In genomic region chr16:15601212-15601879, GRCh38 we compare ENCODE assay signal across 15 cellular contexts. TPM values are rescaled to one million over a fixed set of nuclear protein-coding genes. Genes with fewer than 3 reads are reported as not detected.
DNase-seq lines count a peak whose midpoint lies in the region; ATAC-seq and TF ChIP-seq lines count a peak whose summit lies in the region.
"Had no signal": no experiment of that assay in that cellular context is flagged by ENCODE, and none has a peak within 500 bp of the region (broad histone marks: within the 10 kb centered on the region; RNA-seq: fewer than 3 reads in every experiment).

No MANE protein-coding gene starts in this region.

- H3K4me3 ChIP-seq in CD8-positive, alpha-beta T cell (ENCODE audit: low read depth, low read length): no peak overlapping the region
- H3K4me3 ChIP-seq: BLaER1 treated with 17β-estradiol and CSF1 and Interleukin-3, amounts not matched to agents 10 nM and 100 nM; breast epithelium; suprapubic skin had no signal

- H3K4me3 Mint-ChIP-seq in CD8-positive, alpha-beta T cell: no peak overlapping the region
- H3K4me3 Mint-ChIP-seq in dendritic cell treated with granulocyte-macrophage colony-stimulating factor and Interleukin-4, amounts not matched to agents 40 ng/mL and 50 ng/mL, for 4 days: no peak overlapping the region
- H3K4me3 Mint-ChIP-seq in naive B cell: peak overlapping the region in 1 of 8 donors; percentile 57

- H3K4me1 ChIP-seq in CD8-positive, alpha-beta T cell (ENCODE audit: insufficient read depth, low read length): no peaks in the 10 kb centered on the region
- H3K4me1 ChIP-seq: breast epithelium had no signal

- H3K4me1 Mint-ChIP-seq in CD8-positive, alpha-beta T cell (ENCODE audit: low read depth): no peaks in the 10 kb centered on the region
- H3K4me1 Mint-ChIP-seq in dendritic cell treated with granulocyte-macrophage colony-stimulating factor and Interleukin-4, amounts not matched to agents 40 ng/mL and 50 ng/mL, for 4 days (ENCODE audit: low read depth): peaks cover 27% of the 10 kb centered on the region
- H3K4me1 Mint-ChIP-seq in naive B cell: peaks cover 0 to 16% (median 15%) of the 10 kb centered on the region in 3 donors

- H3K27me3 ChIP-seq in CD8-positive, alpha-beta T cell (ENCODE audit: insufficient read depth, low read length): no peaks in the 10 kb centered on the region
- H3K27me3 ChIP-seq: BLaER1 treated with 17β-estradiol and CSF1 and Interleukin-3, amounts not matched to agents 10 nM and 100 nM; breast epithelium; suprapubic skin had no signal

- CTCF ChIA-PET in CD8-positive, alpha-beta T cell (lab: Charles Lee): interaction anchor here (1.1 to 1.5 kb wide), 3 partner anchors 9 to 41 kb away, joined by 3 to 4 read pairs (median 3); partner anchors contain the start of gene MARF1

- TF ChIP-seq RAD21 in Ishikawa (IDR thresholded peaks at IDR 0.05; ENCODE audit: low read depth): no peak

- POLR2A ChIA-PET in CD8-positive, alpha-beta T cell (lab: Charles Lee): no interaction called here

- no peak for ATAC-seq in CD8-positive, alpha-beta T cell
- no peak for ATAC-seq in naive B cell (ENCODE audit: low read depth in 2 of 2)
- ATAC-seq in HG03432 (IDR thresholded peaks at IDR 0.05; ENCODE audit: unreplicated experiment): no peak
- ATAC-seq: left lobe of liver had no signal

- H3K9me3 ChIP-seq in CD8-positive, alpha-beta T cell (ENCODE audit: low read length): no peaks in the 10 kb centered on the region
- H3K9me3 ChIP-seq: BLaER1 treated with 17β-estradiol and CSF1 and Interleukin-3, amounts not matched to agents 10 nM and 100 nM; breast epithelium; suprapubic skin had no signal

- TF ChIP-seq EP300 in Ishikawa (IDR thresholded peaks at IDR 0.05; ENCODE audit: borderline replicate concordance): no peak

- intact Hi-C loops in CD8-positive, alpha-beta T cell (cut with DNase I, micrococcal nuclease): no loop called here
- intact Hi-C loops in dendritic cell treated with granulocyte-macrophage colony-stimulating factor and Interleukin-4, amounts not matched to agents 40 ng/mL and 50 ng/mL, for 4 days (cut with micrococcal nuclease): no loop called here

- no peaks in the 10 kb centered on the region for H3K27me3 Mint-ChIP-seq in CD8-positive, alpha-beta T cell (ENCODE audit: low read depth)
- H3K27me3 Mint-ChIP-seq in dendritic cell treated with granulocyte-macrophage colony-stimulating factor and Interleukin-4, amounts not matched to agents 40 ng/mL and 50 ng/mL, for 4 days: no peaks in the 10 kb centered on the region
- no peaks in the 10 kb centered on the region for H3K27me3 Mint-ChIP-seq in naive B cell

- H3K27ac Mint-ChIP-seq in CD8-positive, alpha-beta T cell: peak overlapping the region; percentile 19
- H3K27ac Mint-ChIP-seq in dendritic cell treated with granulocyte-macrophage colony-stimulating factor and Interleukin-4, amounts not matched to agents 40 ng/mL and 50 ng/mL, for 4 days: peak overlapping the region; percentile 13
- H3K27ac Mint-ChIP-seq in naive B cell: peak overlapping the region; percentile 1 to 72 (median 44)

- H3K27ac ChIP-seq in CD8-positive, alpha-beta T cell (ENCODE audit: low read depth, low read length): no peak overlapping the region
- H3K27ac ChIP-seq: breast epithelium, suprapubic skin had no signal

- no peak for TF ChIP-seq CTCF in CD8-positive, alpha-beta T cell (IDR thresholded peaks at IDR 0.05)

- DNase-seq in CD8-positive, alpha-beta T cell: no peak
- DNase-seq in naive B cell: no peak
- DNase-seq in NCI-H2081 treated with DMSO at 0.1 percent for 48 hours (lab: John Stamatoyannopoulos, UW): no peak
- DNase-seq in effector CD8-positive, alpha-beta T cell (lab: John Stamatoyannopoulos, UW): no peak
- DNase-seq: activated naive CD4-positive, alpha-beta T cell treated with Interleukin-2 at 50 U/mL for 16 hours; DMS79 treated with DMSO at 0.1 percent for 48 hours; hippocampal formation; NCI-H446 had no signal

- no peaks in the 10 kb centered on the region for H3K9me3 Mint-ChIP-seq in CD8-positive, alpha-beta T cell
- H3K9me3 Mint-ChIP-seq in dendritic cell treated with granulocyte-macrophage colony-stimulating factor and Interleukin-4, amounts not matched to agents 40 ng/mL and 50 ng/mL, for 4 days: no peaks in the 10 kb centered on the region
- H3K9me3 Mint-ChIP-seq in naive B cell: no peaks in the 10 kb centered on the region

- peaks cover 89% of the 10 kb centered on the region for H3K36me3 ChIP-seq in CD8-positive, alpha-beta T cell (ENCODE audit: insufficient read depth, low read length)

- H3K36me3 Mint-ChIP-seq in CD8-positive, alpha-beta T cell: peaks cover 97% of the 10 kb centered on the region
- peaks cover 97% of the 10 kb centered on the region for H3K36me3 Mint-ChIP-seq in dendritic cell treated with granulocyte-macrophage colony-stimulating factor and Interleukin-4, amounts not matched to agents 40 ng/mL and 50 ng/mL, for 4 days (ENCODE audit: low read depth)
- peaks cover 57 to 58% of the 10 kb centered on the region in 2 donors for H3K36me3 Mint-ChIP-seq in naive B cell

TF ChIP-seq in Ishikawa, 13 proteins besides CTCF, POLR2A, EP300 and RAD21:
- TF ChIP-seq CEBPB (IDR thresholded peaks at IDR 0.05): no peak
- TF ChIP-seq TAF1 (IDR thresholded peaks at IDR 0.05; ENCODE audit: low read depth): no peak
- TF ChIP-seq YY1 (IDR thresholded peaks at IDR 0.05; ENCODE audit: low read depth): no peak
- TF ChIP-seq REST (IDR thresholded peaks at IDR 0.05; ENCODE audit: low read depth): peak; percentile 87
TF ChIP-seq in Ishikawa: peak in this region for 1.

RNA-seq across cellular contexts. Expression of gene MARF1, which starts 41.6 kb away (rescaled TPM):
- total RNA-seq in CD8-positive, alpha-beta T cell: 100 to 1,000 TPM; 169 to 176 TPM
- 10 to 100 TPM; 28.6 to 54.3 (median 34.5) TPM for polyA plus RNA-seq in naive B cell (ENCODE audit: low read depth in 6 of 6)

RNA-seq across cellular contexts. Expression of gene NDE1, which starts 48.7 kb away (rescaled TPM):
- total RNA-seq in CD8-positive, alpha-beta T cell: 100 to 1,000 TPM; 113 to 119 TPM
- 10 to 100 TPM; 12.8 to 65.6 (median 38.0) TPM for polyA plus RNA-seq in naive B cell (ENCODE audit: low read depth in 6 of 6)
